1 cellular context compared by ENCODE assay signal in the genomic region with DNA sequence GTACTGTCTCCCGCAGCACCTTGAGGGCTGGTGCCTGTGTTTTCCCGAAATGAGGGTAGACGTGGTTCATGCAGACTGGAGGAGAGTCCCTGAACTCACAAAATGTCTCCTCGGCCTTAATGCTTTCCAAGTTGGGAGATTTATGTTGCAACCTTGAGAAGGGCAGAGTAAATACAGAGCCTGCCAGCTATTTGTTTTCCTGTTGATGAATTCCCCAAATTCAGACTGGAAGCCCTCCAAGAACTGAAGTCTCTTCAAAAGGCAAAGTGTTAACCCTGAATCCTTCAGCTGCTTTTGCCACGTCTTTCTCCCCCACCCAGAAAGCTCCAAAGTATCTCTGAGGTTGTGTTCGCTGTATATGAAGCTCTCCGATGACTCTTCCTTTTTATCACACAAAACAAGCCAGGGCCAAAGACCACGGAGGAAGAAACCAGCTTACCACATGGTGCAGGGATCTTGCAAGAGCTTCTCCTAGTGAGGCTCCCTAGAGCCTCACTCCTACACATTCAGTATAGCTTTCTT.
A peak's percentile ranks its signal among the peaks of the same experiment; 100 is the strongest.
TF ChIP-seq lines count a peak whose summit lies in the region.

No MANE protein-coding gene starts in this region.

TF ChIP-seq in K562, 482 proteins besides CTCF, POLR2A, EP300 and RAD21 (continued from another document and continues in another):
- TF ChIP-seq, protein P1, sequence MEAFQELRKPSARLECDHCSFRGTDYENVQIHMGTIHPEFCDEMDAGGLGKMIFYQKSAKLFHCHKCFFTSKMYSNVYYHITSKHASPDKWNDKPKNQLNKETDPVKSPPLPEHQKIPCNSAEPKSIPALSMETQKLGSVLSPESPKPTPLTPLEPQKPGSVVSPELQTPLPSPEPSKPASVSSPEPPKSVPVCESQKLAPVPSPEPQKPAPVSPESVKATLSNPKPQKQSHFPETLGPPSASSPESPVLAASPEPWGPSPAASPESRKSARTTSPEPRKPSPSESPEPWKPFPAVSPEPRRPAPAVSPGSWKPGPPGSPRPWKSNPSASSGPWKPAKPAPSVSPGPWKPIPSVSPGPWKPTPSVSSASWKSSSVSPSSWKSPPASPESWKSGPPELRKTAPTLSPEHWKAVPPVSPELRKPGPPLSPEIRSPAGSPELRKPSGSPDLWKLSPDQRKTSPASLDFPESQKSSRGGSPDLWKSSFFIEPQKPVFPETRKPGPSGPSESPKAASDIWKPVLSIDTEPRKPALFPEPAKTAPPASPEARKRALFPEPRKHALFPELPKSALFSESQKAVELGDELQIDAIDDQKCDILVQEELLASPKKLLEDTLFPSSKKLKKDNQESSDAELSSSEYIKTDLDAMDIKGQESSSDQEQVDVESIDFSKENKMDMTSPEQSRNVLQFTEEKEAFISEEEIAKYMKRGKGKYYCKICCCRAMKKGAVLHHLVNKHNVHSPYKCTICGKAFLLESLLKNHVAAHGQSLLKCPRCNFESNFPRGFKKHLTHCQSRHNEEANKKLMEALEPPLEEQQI (IDR thresholded peaks at IDR 0.05), result no peak
- TF ChIP-seq, protein P2, sequence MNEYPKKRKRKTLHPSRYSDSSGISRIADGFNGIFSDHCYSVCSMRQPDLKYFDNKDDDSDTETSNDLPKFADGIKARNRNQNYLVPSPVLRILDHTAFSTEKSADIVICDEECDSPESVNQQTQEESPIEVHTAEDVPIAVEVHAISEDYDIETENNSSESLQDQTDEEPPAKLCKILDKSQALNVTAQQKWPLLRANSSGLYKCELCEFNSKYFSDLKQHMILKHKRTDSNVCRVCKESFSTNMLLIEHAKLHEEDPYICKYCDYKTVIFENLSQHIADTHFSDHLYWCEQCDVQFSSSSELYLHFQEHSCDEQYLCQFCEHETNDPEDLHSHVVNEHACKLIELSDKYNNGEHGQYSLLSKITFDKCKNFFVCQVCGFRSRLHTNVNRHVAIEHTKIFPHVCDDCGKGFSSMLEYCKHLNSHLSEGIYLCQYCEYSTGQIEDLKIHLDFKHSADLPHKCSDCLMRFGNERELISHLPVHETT (CRISPR knock-in tag; conservative IDR thresholded peaks at IDR 0.05 in 1 of 2, IDR thresholded peaks at IDR 0.05 in 1 of 2), result peak in 1 of 2 experiments; percentile 81; a peak in 2 of 4 replicates
- TF ChIP-seq JUND (IDR thresholded peaks at IDR 0.05; ENCODE audit: borderline replicate concordance, low read depth, low read length), result 0 out of 2 replicates have a peak, but pooled peaks have one; percentile 33
- TF ChIP-seq JUND (tag; IDR thresholded peaks at IDR 0.05; ENCODE audit: borderline replicate concordance, low read depth, low read length), result no peak; the same call in 2 of the 3 replicates
- TF ChIP-seq MAZ (CRISPR knock-in tag; conservative IDR thresholded peaks at IDR 0.05 in 1 of 2, IDR thresholded peaks at IDR 0.05 in 1 of 2), result peak in 1 of 2 experiments; percentile 44; a peak in 1 of 4 replicates
- peak; percentile 51; the same call in 1 of the 2 replicates for TF ChIP-seq FOSL1 (tag; conservative IDR thresholded peaks at IDR 0.05)
- TF ChIP-seq, protein P3, sequence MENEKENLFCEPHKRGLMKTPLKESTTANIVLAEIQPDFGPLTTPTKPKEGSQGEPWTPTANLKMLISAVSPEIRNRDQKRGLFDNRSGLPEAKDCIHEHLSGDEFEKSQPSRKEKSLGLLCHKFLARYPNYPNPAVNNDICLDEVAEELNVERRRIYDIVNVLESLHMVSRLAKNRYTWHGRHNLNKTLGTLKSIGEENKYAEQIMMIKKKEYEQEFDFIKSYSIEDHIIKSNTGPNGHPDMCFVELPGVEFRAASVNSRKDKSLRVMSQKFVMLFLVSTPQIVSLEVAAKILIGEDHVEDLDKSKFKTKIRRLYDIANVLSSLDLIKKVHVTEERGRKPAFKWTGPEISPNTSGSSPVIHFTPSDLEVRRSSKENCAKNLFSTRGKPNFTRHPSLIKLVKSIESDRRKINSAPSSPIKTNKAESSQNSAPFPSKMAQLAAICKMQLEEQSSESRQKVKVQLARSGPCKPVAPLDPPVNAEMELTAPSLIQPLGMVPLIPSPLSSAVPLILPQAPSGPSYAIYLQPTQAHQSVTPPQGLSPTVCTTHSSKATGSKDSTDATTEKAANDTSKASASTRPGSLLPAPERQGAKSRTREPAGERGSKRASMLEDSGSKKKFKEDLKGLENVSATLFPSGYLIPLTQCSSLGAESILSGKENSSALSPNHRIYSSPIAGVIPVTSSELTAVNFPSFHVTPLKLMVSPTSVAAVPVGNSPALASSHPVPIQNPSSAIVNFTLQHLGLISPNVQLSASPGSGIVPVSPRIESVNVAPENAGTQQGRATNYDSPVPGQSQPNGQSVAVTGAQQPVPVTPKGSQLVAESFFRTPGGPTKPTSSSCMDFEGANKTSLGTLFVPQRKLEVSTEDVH (IDR thresholded peaks at IDR 0.05; ENCODE audit: low read depth, partially characterized antibody), result no peak
- no peak for TF ChIP-seq FIP1L1 (IDR thresholded peaks at IDR 0.05; ENCODE audit: low read depth, low read length, poor library complexity, severe bottlenecking)
- TF ChIP-seq, protein P4, sequence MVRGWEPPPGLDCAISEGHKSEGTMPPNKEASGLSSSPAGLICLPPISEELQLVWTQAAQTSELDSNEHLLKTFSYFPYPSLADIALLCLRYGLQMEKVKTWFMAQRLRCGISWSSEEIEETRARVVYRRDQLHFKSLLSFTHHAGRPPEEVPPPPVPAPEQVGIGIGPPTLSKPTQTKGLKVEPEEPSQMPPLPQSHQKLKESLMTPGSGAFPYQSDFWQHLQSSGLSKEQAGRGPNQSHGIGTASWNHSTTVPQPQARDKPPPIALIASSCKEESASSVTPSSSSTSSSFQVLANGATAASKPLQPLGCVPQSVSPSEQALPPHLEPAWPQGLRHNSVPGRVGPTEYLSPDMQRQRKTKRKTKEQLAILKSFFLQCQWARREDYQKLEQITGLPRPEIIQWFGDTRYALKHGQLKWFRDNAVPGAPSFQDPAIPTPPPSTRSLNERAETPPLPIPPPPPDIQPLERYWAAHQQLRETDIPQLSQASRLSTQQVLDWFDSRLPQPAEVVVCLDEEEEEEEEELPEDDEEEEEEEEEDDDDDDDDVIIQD (CRISPR knock-in tag; IDR thresholded peaks at IDR 0.05), result no peak
- TF ChIP-seq, protein P5, sequence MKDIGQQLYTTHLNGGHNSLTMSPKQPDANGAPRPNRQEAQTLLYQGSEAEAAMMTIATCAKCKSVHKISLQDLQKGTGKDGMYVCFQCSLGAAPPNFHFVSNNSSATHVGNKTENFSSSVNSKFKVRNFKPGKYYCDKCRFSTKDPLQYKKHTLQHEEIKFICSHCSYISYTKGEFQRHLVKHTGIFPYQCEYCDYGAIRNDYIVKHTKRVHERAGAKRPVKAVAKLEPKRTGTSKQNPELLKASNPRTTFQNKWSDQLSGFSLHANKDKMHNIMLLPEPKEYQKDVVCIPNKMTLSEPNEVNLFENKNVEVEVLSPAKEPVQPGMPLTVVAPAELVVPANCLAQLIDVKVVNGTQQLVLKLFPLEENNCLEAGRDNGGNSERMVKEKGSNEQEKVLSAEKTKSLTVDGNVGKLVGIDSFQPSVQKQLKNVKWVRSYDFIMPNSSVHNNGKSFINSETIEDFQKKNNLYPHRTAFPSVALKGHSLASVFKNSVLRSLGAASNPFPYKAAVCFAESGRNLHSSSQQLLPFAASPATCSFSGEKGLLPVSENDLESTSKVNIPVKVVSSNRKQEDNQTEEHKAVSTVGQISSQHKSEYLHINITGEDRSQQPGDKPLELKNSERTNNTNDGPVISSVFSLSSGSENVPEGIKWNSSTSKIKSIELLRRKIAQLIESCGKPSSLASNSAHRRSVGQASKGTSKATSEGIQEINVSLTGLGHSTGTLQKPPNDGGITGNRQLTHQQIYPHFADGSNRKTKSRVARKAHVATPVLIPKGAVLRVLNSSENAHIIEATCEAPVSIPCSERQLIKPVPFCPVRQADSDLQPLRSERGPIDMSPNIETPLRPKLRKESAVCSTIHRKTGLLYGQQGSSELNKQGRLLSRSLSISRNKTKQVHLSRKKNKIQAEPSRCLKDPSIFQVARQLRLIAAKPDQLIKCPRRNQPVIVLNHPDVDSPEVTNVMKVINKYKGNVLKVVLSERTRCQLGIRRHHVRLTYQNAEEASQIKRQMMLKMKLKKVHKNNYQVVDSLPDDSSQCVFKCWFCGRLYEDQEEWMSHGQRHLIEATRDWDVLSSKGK (CRISPR knock-in tag; IDR thresholded peaks at IDR 0.05), result no peak
- TF ChIP-seq, protein P6, sequence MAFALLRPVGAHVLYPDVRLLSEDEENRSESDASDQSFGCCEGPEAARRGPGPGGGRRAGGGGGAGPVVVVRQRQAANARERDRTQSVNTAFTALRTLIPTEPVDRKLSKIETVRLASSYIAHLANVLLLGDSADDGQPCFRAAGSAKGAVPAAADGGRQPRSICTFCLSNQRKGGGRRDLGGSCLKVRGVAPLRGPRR (CRISPR knock-in tag; IDR thresholded peaks at IDR 0.05), result no peak
- TF ChIP-seq ATF1 (CRISPR knock-in tag; IDR thresholded peaks at IDR 0.05), result no peak
- peak; percentile 26; the same call in 1 of the 2 replicates for TF ChIP-seq ATF1 (tag; IDR thresholded peaks at IDR 0.05)
- no peak for TF ChIP-seq MED1 (CRISPR knock-in tag; IDR thresholded peaks at IDR 0.05; ENCODE audit: borderline replicate concordance)
- no peak for TF ChIP-seq NR4A1 (CRISPR knock-in tag; IDR thresholded peaks at IDR 0.05)
- TF ChIP-seq NR4A1 (tag; IDR thresholded peaks at IDR 0.05), result 0 out of 2 replicates have a peak, but pooled peaks have one; percentile 27
- peak; percentile 21; the same call in 1 of the 2 replicates for TF ChIP-seq RBFOX2 (IDR thresholded peaks at IDR 0.05; ENCODE audit: low read depth, low read length)
- no peak for TF ChIP-seq HMGN3 (IDR thresholded peaks at IDR 0.05; ENCODE audit: borderline replicate concordance, extremely low read depth, insufficient read length, low read depth, low read length)
- TF ChIP-seq, protein P7, sequence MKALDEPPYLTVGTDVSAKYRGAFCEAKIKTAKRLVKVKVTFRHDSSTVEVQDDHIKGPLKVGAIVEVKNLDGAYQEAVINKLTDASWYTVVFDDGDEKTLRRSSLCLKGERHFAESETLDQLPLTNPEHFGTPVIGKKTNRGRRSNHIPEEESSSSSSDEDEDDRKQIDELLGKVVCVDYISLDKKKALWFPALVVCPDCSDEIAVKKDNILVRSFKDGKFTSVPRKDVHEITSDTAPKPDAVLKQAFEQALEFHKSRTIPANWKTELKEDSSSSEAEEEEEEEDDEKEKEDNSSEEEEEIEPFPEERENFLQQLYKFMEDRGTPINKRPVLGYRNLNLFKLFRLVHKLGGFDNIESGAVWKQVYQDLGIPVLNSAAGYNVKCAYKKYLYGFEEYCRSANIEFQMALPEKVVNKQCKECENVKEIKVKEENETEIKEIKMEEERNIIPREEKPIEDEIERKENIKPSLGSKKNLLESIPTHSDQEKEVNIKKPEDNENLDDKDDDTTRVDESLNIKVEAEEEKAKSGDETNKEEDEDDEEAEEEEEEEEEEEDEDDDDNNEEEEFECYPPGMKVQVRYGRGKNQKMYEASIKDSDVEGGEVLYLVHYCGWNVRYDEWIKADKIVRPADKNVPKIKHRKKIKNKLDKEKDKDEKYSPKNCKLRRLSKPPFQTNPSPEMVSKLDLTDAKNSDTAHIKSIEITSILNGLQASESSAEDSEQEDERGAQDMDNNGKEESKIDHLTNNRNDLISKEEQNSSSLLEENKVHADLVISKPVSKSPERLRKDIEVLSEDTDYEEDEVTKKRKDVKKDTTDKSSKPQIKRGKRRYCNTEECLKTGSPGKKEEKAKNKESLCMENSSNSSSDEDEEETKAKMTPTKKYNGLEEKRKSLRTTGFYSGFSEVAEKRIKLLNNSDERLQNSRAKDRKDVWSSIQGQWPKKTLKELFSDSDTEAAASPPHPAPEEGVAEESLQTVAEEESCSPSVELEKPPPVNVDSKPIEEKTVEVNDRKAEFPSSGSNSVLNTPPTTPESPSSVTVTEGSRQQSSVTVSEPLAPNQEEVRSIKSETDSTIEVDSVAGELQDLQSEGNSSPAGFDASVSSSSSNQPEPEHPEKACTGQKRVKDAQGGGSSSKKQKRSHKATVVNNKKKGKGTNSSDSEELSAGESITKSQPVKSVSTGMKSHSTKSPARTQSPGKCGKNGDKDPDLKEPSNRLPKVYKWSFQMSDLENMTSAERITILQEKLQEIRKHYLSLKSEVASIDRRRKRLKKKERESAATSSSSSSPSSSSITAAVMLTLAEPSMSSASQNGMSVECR (CRISPR knock-in tag; IDR thresholded peaks at IDR 0.05), result no peak
- TF ChIP-seq, protein P8, sequence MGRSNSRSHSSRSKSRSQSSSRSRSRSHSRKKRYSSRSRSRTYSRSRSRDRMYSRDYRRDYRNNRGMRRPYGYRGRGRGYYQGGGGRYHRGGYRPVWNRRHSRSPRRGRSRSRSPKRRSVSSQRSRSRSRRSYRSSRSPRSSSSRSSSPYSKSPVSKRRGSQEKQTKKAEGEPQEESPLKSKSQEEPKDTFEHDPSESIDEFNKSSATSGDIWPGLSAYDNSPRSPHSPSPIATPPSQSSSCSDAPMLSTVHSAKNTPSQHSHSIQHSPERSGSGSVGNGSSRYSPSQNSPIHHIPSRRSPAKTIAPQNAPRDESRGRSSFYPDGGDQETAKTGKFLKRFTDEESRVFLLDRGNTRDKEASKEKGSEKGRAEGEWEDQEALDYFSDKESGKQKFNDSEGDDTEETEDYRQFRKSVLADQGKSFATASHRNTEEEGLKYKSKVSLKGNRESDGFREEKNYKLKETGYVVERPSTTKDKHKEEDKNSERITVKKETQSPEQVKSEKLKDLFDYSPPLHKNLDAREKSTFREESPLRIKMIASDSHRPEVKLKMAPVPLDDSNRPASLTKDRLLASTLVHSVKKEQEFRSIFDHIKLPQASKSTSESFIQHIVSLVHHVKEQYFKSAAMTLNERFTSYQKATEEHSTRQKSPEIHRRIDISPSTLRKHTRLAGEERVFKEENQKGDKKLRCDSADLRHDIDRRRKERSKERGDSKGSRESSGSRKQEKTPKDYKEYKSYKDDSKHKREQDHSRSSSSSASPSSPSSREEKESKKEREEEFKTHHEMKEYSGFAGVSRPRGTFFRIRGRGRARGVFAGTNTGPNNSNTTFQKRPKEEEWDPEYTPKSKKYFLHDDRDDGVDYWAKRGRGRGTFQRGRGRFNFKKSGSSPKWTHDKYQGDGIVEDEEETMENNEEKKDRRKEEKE (IDR thresholded peaks at IDR 0.05; ENCODE audit: borderline replicate concordance in 1 of 2, control insufficient read depth in 1 of 2, low read depth in 2 of 2, low read length in 1 of 2), result no peak
- TF ChIP-seq, protein P9, sequence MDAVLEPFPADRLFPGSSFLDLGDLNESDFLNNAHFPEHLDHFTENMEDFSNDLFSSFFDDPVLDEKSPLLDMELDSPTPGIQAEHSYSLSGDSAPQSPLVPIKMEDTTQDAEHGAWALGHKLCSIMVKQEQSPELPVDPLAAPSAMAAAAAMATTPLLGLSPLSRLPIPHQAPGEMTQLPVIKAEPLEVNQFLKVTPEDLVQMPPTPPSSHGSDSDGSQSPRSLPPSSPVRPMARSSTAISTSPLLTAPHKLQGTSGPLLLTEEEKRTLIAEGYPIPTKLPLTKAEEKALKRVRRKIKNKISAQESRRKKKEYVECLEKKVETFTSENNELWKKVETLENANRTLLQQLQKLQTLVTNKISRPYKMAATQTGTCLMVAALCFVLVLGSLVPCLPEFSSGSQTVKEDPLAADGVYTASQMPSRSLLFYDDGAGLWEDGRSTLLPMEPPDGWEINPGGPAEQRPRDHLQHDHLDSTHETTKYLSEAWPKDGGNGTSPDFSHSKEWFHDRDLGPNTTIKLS (IDR thresholded peaks at IDR 0.05; ENCODE audit: borderline replicate concordance, low read depth), result no peak
- no peak for TF ChIP-seq NCOR1 (IDR thresholded peaks at IDR 0.05)
- no peak for TF ChIP-seq TRIM28 (IDR thresholded peaks at IDR 0.05)
- peak; percentile 64; the same call in 1 of the 2 replicates for TF ChIP-seq NFRKB (IDR thresholded peaks at IDR 0.05; ENCODE audit: low read depth)
- TF ChIP-seq, protein P10, sequence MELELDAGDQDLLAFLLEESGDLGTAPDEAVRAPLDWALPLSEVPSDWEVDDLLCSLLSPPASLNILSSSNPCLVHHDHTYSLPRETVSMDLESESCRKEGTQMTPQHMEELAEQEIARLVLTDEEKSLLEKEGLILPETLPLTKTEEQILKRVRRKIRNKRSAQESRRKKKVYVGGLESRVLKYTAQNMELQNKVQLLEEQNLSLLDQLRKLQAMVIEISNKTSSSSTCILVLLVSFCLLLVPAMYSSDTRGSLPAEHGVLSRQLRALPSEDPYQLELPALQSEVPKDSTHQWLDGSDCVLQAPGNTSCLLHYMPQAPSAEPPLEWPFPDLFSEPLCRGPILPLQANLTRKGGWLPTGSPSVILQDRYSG (tag; conservative IDR thresholded peaks at IDR 0.05; ENCODE audit: low read depth), result peak; percentile 72; the same call in 1 of the 2 replicates
